7 cellular contexts compared by ENCODE assay signal in the genomic region with DNA sequence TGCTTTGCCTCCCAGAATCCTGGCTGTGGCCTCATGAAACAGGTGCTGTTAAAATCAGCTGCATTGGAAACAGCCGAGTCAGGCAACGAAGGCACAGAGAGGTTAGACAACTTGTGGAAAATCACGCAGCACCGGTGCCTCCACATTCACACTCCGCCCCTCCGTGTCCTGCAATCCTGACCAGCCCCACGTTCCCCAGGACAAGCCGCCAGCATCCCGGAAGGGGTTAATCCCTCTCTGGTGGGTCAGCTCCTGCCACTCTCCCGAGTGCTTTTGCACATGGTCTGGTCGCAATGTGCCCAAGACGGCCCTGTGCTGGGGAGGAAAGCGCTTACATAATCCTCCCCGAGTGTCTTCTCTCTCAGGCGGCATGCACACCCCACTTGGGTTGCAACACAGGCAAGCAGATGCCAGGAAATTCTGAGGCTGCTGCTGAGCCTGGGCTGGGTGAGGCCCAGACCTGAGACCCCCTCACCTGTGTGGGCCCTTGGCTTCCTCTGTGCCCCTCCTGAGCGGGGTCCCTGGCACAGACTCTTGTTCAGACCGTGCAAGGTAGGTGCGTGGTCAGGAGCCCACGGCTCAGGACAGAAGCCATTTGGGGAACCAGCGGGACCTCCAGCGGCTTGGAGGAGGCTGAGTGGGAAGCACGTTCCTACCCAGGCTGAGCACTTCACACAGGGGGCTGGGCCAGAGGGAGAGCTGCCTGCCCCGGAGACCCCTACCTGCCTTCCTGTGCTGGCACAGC.
DNase-seq lines count a peak whose midpoint lies in the region; ATAC-seq, FAIRE-seq and TF ChIP-seq lines count a peak whose summit lies in the region.
"Not testable (repeated sequence)": the region's sequence is repeated elsewhere in the genome, so short reads cannot be mapped to it uniquely, and the experiment has no call there.

No MANE protein-coding gene starts in this region.

- not testable (repeated sequence) for TF ChIP-seq POLR2A in K562 (conservative IDR thresholded peaks at IDR 0.05)

- not testable (repeated sequence) for H3K27me3 Mint-ChIP-seq in neural progenitor cell (ENCODE audit: insufficient read depth, low read depth)

- not testable (repeated sequence) for H3K9me3 ChIP-seq in K562 (replicated peaks; ENCODE audit: control insufficient read depth, insufficient read depth, low read depth, low read length); neural progenitor cell (ENCODE audit: low read depth); skeletal muscle satellite cell (replicated peaks; ENCODE audit: low read length)

- POLR2A ChIA-PET in K562 (lab: Yijun Ruan, JAX), result not testable (repeated sequence)

- H3K4me3 ChIP-seq in K562; fibroblast of the aortic adventitia (ENCODE audit: low read depth, low read length); neural progenitor cell; skeletal muscle satellite cell (ENCODE audit: low read length): not testable (repeated sequence)

- not testable (repeated sequence) for H3K9ac ChIP-seq in K562 (ENCODE audit: insufficient read depth in 1 of 2, low read depth in 2 of 2, low read length in 2 of 2); neural progenitor cell; skeletal muscle satellite cell (ENCODE audit: low read depth, low read length)

- H3F3A ChIP-seq in neural progenitor cell (ENCODE audit: low read depth), result not testable (repeated sequence)

- H3K9me1 ChIP-seq in K562 (ENCODE audit: control insufficient read depth, insufficient read depth, low read length), result not testable (repeated sequence)

- H3K36me3 ChIP-seq in K562 (ENCODE audit: control insufficient read depth, insufficient read depth, low read length); neural progenitor cell; skeletal muscle satellite cell (ENCODE audit: insufficient read depth, low read length): not testable (repeated sequence)

- not testable (repeated sequence) for H2AFZ ChIP-seq in K562 (ENCODE audit: low read depth, low read length); neural progenitor cell (replicated peaks)

- not testable (repeated sequence) for ATAC-seq in K562

- in situ Hi-C loops in K562 (cut with MboI), result not testable (repeated sequence)

- H3K4me3 Mint-ChIP-seq in neural progenitor cell, result not testable (repeated sequence)

- not testable (repeated sequence) for TF ChIP-seq RAD21 in K562 (CRISPR knock-in tag; conservative IDR thresholded peaks at IDR 0.05 in 1 of 2, IDR thresholded peaks at IDR 0.05 in 1 of 2)

- not testable (repeated sequence) for H3K36me3 Mint-ChIP-seq in neural progenitor cell

- H4K20me1 ChIP-seq in K562 (replicated peaks; ENCODE audit: control insufficient read depth, insufficient read depth, low read length); neural progenitor cell (ENCODE audit: low read depth): not testable (repeated sequence)

- FAIRE-seq in K562 (lab: Jason Lieb, UNC), result peak; percentile 57

- intact Hi-C loops in K562 (cut with micrococcal nuclease), result not testable (repeated sequence)

- not testable (repeated sequence) for H3K4me2 ChIP-seq in K562 (ENCODE audit: insufficient read depth, low read length); neural progenitor cell
- H3K4me2 ChIP-seq in skeletal muscle satellite cell (ENCODE audit: low read length), result peak overlapping the region; percentile 7

- H3K27me3 ChIP-seq in K562 (ENCODE audit: control insufficient read depth in 2 of 2, insufficient read depth in 2 of 2, low read length in 2 of 2), result peaks cover 16 to 57% of the 10 kb centered on the region in 2 experiments; a peak in 4 of 5 replicates
- not testable (repeated sequence) for H3K27me3 ChIP-seq in neural progenitor cell
- peaks cover 43% of the 10 kb centered on the region for H3K27me3 ChIP-seq in skeletal muscle satellite cell (ENCODE audit: control insufficient read depth, insufficient read depth, low read length)

- not testable (repeated sequence) for BruUV-seq in K562 (replicated peaks; lab: Mats Ljungman, UMichigan)

- not testable (repeated sequence) for H3K9me3 Mint-ChIP-seq in neural progenitor cell

- peaks cover 0 to 15% of the 10 kb centered on the region in 2 experiments; a peak in 2 of 5 replicates for H3K4me1 ChIP-seq in K562 (replicated peaks in 1 of 2; ENCODE audit: control insufficient read depth in 2 of 2, insufficient read depth in 2 of 2, low read length in 2 of 2)
- not testable (repeated sequence) for H3K4me1 ChIP-seq in neural progenitor cell; skeletal muscle satellite cell (ENCODE audit: control insufficient read depth, insufficient read depth, low read length)

- H3K4me1 Mint-ChIP-seq in neural progenitor cell, result not testable (repeated sequence)

- H3K79me2 ChIP-seq in K562 (ENCODE audit: control insufficient read depth, insufficient read depth, low read length); neural progenitor cell (ENCODE audit: low read depth): not testable (repeated sequence)

- not testable (repeated sequence) for TF ChIP-seq EP300 in K562 (IDR thresholded peaks at IDR 0.05; ENCODE audit: low read length)

- DNase-seq in GM03348 (ENCODE audit: low spot score) (peak; percentile 68), NOMO-1 (lab: John Stamatoyannopoulos, UW; ENCODE audit: unreplicated experiment in 2 of 2) (peak; percentile 24 to 38), fibroblast of the aortic adventitia (ENCODE audit: low read depth) (peak; percentile 18), iris pigment epithelial cell (ENCODE audit: low read depth) (peak; percentile 64), neural progenitor cell (ENCODE audit: low spot score) (peak; percentile 0)
- DNase-seq in K562 (ENCODE audit: extremely low read depth in 1 of 4, low spot score in 3 of 4), result not testable (repeated sequence)

- H3K27ac ChIP-seq in K562 (ENCODE audit: extremely low read depth, low read depth, low read length); neural progenitor cell: not testable (repeated sequence)

- TF ChIP-seq CTCF in K562 (IDR thresholded peaks at IDR 0.05 in 2 of 3, conservative IDR thresholded peaks at IDR 0.05 in 1 of 3; ENCODE audit: insufficient read depth in 2 of 3, low read depth in 1 of 3, low read length in 3 of 3); fibroblast of the aortic adventitia (IDR thresholded peaks at IDR 0.05; ENCODE audit: insufficient read depth, low read length); neural progenitor cell (IDR thresholded peaks at IDR 0.05): not testable (repeated sequence)

- WGBS in K562 (ENCODE audit: insufficient coverage, low coverage, missing lambda C conversion rate), result 23% methylated on average over 18 of the region's 23 CpGs

- not testable (repeated sequence) for H3K27ac Mint-ChIP-seq in neural progenitor cell

- CTCF ChIA-PET in K562 (lab: Yijun Ruan, JAX; ENCODE audit: low intra/inter-chr PET ratio), result not testable (repeated sequence)
